In the genomic region with DNA sequence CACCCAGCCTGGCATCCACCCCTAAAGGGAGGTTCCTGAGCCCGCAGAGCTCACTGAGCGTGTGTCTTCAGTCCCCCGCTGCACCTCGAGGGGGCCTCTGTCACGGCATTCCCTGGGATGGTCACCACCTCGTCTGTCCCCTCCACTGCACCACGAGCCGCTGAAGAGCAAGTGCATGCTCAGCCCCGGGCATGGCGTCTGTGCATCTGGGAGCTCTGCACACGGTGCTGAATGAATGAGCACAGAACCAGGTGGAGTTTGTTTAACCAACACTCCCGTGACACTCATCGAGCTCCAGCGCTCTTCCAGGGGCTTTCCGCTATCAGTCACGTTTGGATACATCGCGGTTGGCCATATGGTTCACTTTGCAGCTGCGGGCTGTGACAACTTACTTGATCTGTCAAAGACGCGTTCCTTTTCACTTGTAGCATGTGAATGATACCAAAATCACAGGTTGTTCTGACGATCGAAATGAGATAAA, we compare ENCODE assay signal across 1 cellular context.
TF ChIP-seq lines count a peak whose summit lies in the region.

No MANE protein-coding gene starts in this region.

TF ChIP-seq in H1, 55 proteins besides CTCF, POLR2A, EP300 and RAD21 (continued from another document):
- TF ChIP-seq, protein P1, sequence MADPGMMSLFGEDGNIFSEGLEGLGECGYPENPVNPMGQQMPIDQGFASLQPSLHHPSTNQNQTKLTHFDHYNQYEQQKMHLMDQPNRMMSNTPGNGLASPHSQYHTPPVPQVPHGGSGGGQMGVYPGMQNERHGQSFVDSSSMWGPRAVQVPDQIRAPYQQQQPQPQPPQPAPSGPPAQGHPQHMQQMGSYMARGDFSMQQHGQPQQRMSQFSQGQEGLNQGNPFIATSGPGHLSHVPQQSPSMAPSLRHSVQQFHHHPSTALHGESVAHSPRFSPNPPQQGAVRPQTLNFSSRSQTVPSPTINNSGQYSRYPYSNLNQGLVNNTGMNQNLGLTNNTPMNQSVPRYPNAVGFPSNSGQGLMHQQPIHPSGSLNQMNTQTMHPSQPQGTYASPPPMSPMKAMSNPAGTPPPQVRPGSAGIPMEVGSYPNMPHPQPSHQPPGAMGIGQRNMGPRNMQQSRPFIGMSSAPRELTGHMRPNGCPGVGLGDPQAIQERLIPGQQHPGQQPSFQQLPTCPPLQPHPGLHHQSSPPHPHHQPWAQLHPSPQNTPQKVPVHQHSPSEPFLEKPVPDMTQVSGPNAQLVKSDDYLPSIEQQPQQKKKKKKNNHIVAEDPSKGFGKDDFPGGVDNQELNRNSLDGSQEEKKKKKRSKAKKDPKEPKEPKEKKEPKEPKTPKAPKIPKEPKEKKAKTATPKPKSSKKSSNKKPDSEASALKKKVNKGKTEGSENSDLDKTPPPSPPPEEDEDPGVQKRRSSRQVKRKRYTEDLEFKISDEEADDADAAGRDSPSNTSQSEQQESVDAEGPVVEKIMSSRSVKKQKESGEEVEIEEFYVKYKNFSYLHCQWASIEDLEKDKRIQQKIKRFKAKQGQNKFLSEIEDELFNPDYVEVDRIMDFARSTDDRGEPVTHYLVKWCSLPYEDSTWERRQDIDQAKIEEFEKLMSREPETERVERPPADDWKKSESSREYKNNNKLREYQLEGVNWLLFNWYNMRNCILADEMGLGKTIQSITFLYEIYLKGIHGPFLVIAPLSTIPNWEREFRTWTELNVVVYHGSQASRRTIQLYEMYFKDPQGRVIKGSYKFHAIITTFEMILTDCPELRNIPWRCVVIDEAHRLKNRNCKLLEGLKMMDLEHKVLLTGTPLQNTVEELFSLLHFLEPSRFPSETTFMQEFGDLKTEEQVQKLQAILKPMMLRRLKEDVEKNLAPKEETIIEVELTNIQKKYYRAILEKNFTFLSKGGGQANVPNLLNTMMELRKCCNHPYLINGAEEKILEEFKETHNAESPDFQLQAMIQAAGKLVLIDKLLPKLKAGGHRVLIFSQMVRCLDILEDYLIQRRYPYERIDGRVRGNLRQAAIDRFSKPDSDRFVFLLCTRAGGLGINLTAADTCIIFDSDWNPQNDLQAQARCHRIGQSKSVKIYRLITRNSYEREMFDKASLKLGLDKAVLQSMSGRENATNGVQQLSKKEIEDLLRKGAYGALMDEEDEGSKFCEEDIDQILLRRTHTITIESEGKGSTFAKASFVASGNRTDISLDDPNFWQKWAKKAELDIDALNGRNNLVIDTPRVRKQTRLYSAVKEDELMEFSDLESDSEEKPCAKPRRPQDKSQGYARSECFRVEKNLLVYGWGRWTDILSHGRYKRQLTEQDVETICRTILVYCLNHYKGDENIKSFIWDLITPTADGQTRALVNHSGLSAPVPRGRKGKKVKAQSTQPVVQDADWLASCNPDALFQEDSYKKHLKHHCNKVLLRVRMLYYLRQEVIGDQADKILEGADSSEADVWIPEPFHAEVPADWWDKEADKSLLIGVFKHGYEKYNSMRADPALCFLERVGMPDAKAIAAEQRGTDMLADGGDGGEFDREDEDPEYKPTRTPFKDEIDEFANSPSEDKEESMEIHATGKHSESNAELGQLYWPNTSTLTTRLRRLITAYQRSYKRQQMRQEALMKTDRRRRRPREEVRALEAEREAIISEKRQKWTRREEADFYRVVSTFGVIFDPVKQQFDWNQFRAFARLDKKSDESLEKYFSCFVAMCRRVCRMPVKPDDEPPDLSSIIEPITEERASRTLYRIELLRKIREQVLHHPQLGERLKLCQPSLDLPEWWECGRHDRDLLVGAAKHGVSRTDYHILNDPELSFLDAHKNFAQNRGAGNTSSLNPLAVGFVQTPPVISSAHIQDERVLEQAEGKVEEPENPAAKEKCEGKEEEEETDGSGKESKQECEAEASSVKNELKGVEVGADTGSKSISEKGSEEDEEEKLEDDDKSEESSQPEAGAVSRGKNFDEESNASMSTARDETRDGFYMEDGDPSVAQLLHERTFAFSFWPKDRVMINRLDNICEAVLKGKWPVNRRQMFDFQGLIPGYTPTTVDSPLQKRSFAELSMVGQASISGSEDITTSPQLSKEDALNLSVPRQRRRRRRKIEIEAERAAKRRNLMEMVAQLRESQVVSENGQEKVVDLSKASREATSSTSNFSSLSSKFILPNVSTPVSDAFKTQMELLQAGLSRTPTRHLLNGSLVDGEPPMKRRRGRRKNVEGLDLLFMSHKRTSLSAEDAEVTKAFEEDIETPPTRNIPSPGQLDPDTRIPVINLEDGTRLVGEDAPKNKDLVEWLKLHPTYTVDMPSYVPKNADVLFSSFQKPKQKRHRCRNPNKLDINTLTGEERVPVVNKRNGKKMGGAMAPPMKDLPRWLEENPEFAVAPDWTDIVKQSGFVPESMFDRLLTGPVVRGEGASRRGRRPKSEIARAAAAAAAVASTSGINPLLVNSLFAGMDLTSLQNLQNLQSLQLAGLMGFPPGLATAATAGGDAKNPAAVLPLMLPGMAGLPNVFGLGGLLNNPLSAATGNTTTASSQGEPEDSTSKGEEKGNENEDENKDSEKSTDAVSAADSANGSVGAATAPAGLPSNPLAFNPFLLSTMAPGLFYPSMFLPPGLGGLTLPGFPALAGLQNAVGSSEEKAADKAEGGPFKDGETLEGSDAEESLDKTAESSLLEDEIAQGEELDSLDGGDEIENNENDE (IDR thresholded peaks at IDR 0.05; ENCODE audit: insufficient replicate concordance, low read length): no peak
- TF ChIP-seq FOSL1 (IDR thresholded peaks at IDR 0.05; ENCODE audit: insufficient read depth, low read depth, low read length): no peak
